ENCODE assay signal across 12 cellular contexts in the genomic region with DNA sequence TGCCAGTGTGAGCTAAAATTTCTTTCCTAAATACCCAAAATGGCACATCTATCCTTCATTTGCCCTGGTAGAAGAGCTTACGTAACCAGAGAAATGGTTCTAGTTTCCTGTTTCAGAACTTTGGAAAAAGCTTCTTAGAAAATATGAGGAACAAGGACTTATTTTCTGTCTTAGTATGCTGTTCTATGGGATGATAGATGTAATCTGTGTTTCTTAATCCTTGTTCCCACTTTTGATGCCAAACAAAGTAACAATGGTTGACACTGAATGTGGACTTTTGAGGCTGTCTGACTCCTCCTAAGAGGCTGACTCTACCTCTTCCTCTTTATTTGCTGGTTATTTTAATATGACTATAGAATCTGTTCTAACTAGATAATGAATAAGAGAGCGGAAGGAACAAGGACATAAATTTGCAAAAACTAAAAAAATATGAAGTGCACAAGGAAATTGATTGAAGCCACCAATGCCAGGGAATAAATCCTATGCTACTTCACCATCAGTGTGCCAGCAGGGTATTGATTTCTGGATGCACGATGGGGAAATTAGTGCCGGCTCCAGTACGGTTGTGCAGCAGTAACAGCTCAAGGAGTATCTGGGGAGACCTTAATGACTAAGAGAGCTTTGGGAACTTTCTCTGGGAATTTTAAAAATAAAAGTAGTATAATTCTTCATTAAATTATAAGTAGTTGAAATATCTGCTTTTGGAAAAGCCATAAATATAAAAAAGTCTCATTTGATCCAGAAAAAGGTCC.
"Had no signal": no experiment of that assay in that cellular context is flagged by ENCODE, and none has a peak within 500 bp of the region (broad histone marks: within the 10 kb centered on the region; RNA-seq: fewer than 3 reads in every experiment).

No MANE protein-coding gene starts in this region.

- H3K27me3 Mint-ChIP-seq: stimulated activated memory B cell treated with anti-CD40 and anti-IgM and Interleukin-4, amounts not matched to agents 10 μg/mL and 1 μg/mL and 100 μg/mL, for 72 hours had no signal

- DNase-seq: activated CD4-positive, alpha-beta T cell treated with anti-CD3 and anti-CD28 coated beads, Interleukin-2, amount 10 ng/mL, durations not matched to agents 24 days and 14 days; activated naive CD4-positive, alpha-beta T cell treated with Interleukin-2 at 50 U/mL for 16 hours; midbrain; naive thymus-derived CD4-positive, alpha-beta T cell; posterior cingulate gyrus; right cardiac atrium; stimulated activated CD4-positive, alpha-beta T cell treated with anti-CD3 and anti-CD28 coated beads, Interleukin-1b, Interleukin-23, amount 100 ng/mL, for 48 hours; T1000; trophoblast cell had no signal

- H3K4me1 Mint-ChIP-seq: activated CD4-positive, alpha-beta T cell treated with anti-CD3 and anti-CD28 coated beads, Interleukin-2, amount 10 ng/mL, durations not matched to agents 24 days and 14 days; naive thymus-derived CD4-positive, alpha-beta T cell; stimulated activated memory B cell treated with anti-CD40 and anti-IgM and Interleukin-4, amounts not matched to agents 10 μg/mL and 1 μg/mL and 100 μg/mL, for 72 hours had no signal

- H3K27ac Mint-ChIP-seq: activated CD4-positive, alpha-beta T cell treated with anti-CD3 and anti-CD28 coated beads, Interleukin-2, amount 10 ng/mL, durations not matched to agents 24 days and 14 days; naive thymus-derived CD4-positive, alpha-beta T cell; stimulated activated memory B cell treated with anti-CD40 and anti-IgM and Interleukin-4, amounts not matched to agents 10 μg/mL and 1 μg/mL and 100 μg/mL, for 72 hours had no signal

- H3K4me3 ChIP-seq: cardiac muscle cell had no signal

- H3K27ac ChIP-seq: cardiac muscle cell, neutrophil had no signal

- H3K9me3 ChIP-seq: neutrophil had no signal

- H3K9me3 Mint-ChIP-seq: stimulated activated memory B cell treated with anti-CD40 and anti-IgM and Interleukin-4, amounts not matched to agents 10 μg/mL and 1 μg/mL and 100 μg/mL, for 72 hours had no signal

- H3K36me3 Mint-ChIP-seq: stimulated activated memory B cell treated with anti-CD40 and anti-IgM and Interleukin-4, amounts not matched to agents 10 μg/mL and 1 μg/mL and 100 μg/mL, for 72 hours had no signal

- H3K36me3 ChIP-seq: cardiac muscle cell, neutrophil had no signal

- H3K27me3 ChIP-seq: cardiac muscle cell, neutrophil had no signal

- H3K4me3 Mint-ChIP-seq: activated CD4-positive, alpha-beta T cell treated with anti-CD3 and anti-CD28 coated beads, Interleukin-2, amount 10 ng/mL, durations not matched to agents 24 days and 14 days; naive thymus-derived CD4-positive, alpha-beta T cell; stimulated activated memory B cell treated with anti-CD40 and anti-IgM and Interleukin-4, amounts not matched to agents 10 μg/mL and 1 μg/mL and 100 μg/mL, for 72 hours had no signal

- ATAC-seq: naive thymus-derived CD4-positive, alpha-beta T cell; stimulated activated memory B cell treated with anti-CD40 and anti-IgM and Interleukin-4, amounts not matched to agents 10 μg/mL and 1 μg/mL and 100 μg/mL, for 72 hours had no signal
